In the genomic region with DNA sequence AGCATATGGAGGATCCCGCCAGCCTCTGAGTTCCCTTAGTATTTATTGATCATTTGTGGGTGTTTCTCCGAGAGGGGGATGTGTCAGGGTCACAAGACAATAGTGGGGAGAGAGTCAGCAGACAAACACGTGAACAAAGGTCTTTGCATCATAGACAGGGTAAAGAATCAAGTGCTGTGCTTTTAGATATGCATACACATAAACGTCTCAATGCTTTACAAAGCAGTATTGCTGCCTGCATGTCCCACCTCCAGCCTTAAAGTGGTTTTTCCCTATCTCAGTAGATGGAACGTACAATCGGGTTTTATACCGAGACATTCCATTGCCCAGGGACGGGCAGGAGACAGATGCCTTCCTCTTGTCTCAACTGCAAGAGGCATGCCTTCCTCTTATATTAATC, we compare ENCODE assay signal across 8 cellular contexts. TPM values are rescaled to one million over a fixed set of nuclear protein-coding genes. Genes with fewer than 3 reads are reported as not detected.
DNase-seq lines count a peak whose midpoint lies in the region; ATAC-seq and TF ChIP-seq lines count a peak whose summit lies in the region.
"Not testable (repeated sequence)": the region's sequence is repeated elsewhere in the genome, so short reads cannot be mapped to it uniquely, and the experiment has no call there.

No MANE protein-coding gene starts in this region.

- H3K9me2 ChIP-seq in OCI-LY7 (ENCODE audit: insufficient read depth, low read length) = not testable (repeated sequence)

- not testable (repeated sequence) for H3K36me3 ChIP-seq in DND-41 (ENCODE audit: insufficient read depth, low read length); OCI-LY7 (ENCODE audit: insufficient read depth, low read length); gastroesophageal sphincter; muscle layer of colon (ENCODE audit: insufficient read depth, low read length); vagina

- DNase-seq in DND-41; OCI-LY7 (ENCODE audit: low spot score); activated CD8-positive, alpha-beta T cell treated with anti-CD3 and anti-CD28 coated beads, Interleukin-2, amount 10 ng/mL, durations not matched to agents 7 days and 5 days; MCF 10A (ENCODE audit: unreplicated experiment); skeletal muscle cell (ENCODE audit: low read depth); vagina (ENCODE audit: extremely low spot score in 2 of 2): not testable (repeated sequence)

- H3K36me3 Mint-ChIP-seq in activated CD8-positive, alpha-beta T cell treated with anti-CD3 and anti-CD28 coated beads, Interleukin-2, amount 10 ng/mL, durations not matched to agents 7 days and 5 days (ENCODE audit: low read depth) = peaks cover 43% of the 10 kb centered on the region
- not testable (repeated sequence) for H3K36me3 Mint-ChIP-seq in MCF 10A (ENCODE audit: insufficient read depth, unreplicated experiment)

- H3K27me3 Mint-ChIP-seq in activated CD8-positive, alpha-beta T cell treated with anti-CD3 and anti-CD28 coated beads, Interleukin-2, amount 10 ng/mL, durations not matched to agents 7 days and 5 days (ENCODE audit: low read depth); MCF 10A (ENCODE audit: insufficient read depth, unreplicated experiment): not testable (repeated sequence)

- TF ChIP-seq EP300 in gastroesophageal sphincter (IDR thresholded peaks at IDR 0.05) = not testable (repeated sequence)

- H3K4me2 ChIP-seq in DND-41 (ENCODE audit: insufficient read depth, low read length) (peak overlapping the region; percentile 66), OCI-LY7 (ENCODE audit: low read length) (peak overlapping the region; percentile 98)

- not testable (repeated sequence) for BruUV-seq in OCI-LY7 (replicated peaks; lab: Mats Ljungman, UMichigan)
- BruUV-seq in MCF 10A (replicated peaks; lab: Mats Ljungman, UMichigan) = TSS peak; percentile 47

- peak overlapping the region; percentile 86 for H3K4me3 Mint-ChIP-seq in activated CD8-positive, alpha-beta T cell treated with anti-CD3 and anti-CD28 coated beads, Interleukin-2, amount 10 ng/mL, durations not matched to agents 7 days and 5 days
- H3K4me3 Mint-ChIP-seq in MCF 10A (ENCODE audit: unreplicated experiment) = peak overlapping the region; percentile 83

- not testable (repeated sequence) for ATAC-seq in DND-41 (ENCODE audit: insufficient read depth, low read depth); activated CD8-positive, alpha-beta T cell treated with anti-CD3 and anti-CD28 coated beads, Interleukin-2, amount 10 ng/mL, durations not matched to agents 7 days and 5 days; gastroesophageal sphincter

- intact Hi-C loops in OCI-LY7 (cut with micrococcal nuclease; ENCODE audit: unreplicated experiment) = loop anchor here (10.0 kb wide), 1 partner anchor 644 kb away; no protein-coding TSS in a partner anchor
- intact Hi-C loops in MCF 10A (cut with micrococcal nuclease); vagina (cut with DNase I): not testable (repeated sequence)

- H3K79me2 ChIP-seq in DND-41 (ENCODE audit: insufficient read depth, low read length); OCI-LY7 (ENCODE audit: insufficient read depth, low read depth, low read length): not testable (repeated sequence)

- H3K4me1 Mint-ChIP-seq in activated CD8-positive, alpha-beta T cell treated with anti-CD3 and anti-CD28 coated beads, Interleukin-2, amount 10 ng/mL, durations not matched to agents 7 days and 5 days (ENCODE audit: low read depth) = peaks cover 76% of the 10 kb centered on the region
- H3K4me1 Mint-ChIP-seq in MCF 10A (ENCODE audit: insufficient read depth, unreplicated experiment) = not testable (repeated sequence)

- WGBS in gastroesophageal sphincter (ENCODE audit: low coverage in 1 of 2), 2 donors = 15 to 51% methylated on average over 5 of the region's 8 CpGs

- peak overlapping the region; percentile 62 for H3K9ac ChIP-seq in DND-41 (ENCODE audit: low read depth, low read length)
- H3K9ac ChIP-seq in muscle layer of colon (ENCODE audit: low read length) = peak overlapping the region; percentile 65

- H3K4me3 ChIP-seq in DND-41 (ENCODE audit: low read depth in 1 of 2, low read length in 2 of 2) (peak overlapping the region; percentile 22 to 59; a peak in 3 of 4 replicates), OCI-LY7 (ENCODE audit: low read depth, low read length, poor library complexity, severe bottlenecking) (peak overlapping the region; percentile 70), gastroesophageal sphincter (peak overlapping the region in 1 of 2 donors; percentile 77), muscle layer of colon (ENCODE audit: low read depth in 1 of 2, low read length in 2 of 2) (peak overlapping the region in 1 of 2 donors; percentile 62), skeletal muscle cell (ENCODE audit: low read depth, low read length) (peak overlapping the region; percentile 65), vagina (peak overlapping the region; percentile 62 to 89)

- TF ChIP-seq POLR2A in gastroesophageal sphincter (IDR thresholded peaks at IDR 0.05); vagina (IDR thresholded peaks at IDR 0.05): not testable (repeated sequence)

- peak overlapping the region; percentile 100 for H3K27ac Mint-ChIP-seq in activated CD8-positive, alpha-beta T cell treated with anti-CD3 and anti-CD28 coated beads, Interleukin-2, amount 10 ng/mL, durations not matched to agents 7 days and 5 days
- H3K27ac Mint-ChIP-seq in MCF 10A (ENCODE audit: low read depth, unreplicated experiment) = peak overlapping the region; percentile 94

- POLR2A ChIA-PET in OCI-LY7 (lab: Charles Lee); activated CD8-positive, alpha-beta T cell treated with anti-CD3 and anti-CD28 coated beads, Interleukin-2, amount 10 ng/mL, durations not matched to agents 7 days and 5 days (lab: Charles Lee); MCF 10A (lab: Yijun Ruan, JAX): not testable (repeated sequence)

- not testable (repeated sequence) for H3K9me3 ChIP-seq in DND-41 (ENCODE audit: insufficient read depth, low read length, severe bottlenecking); OCI-LY7 (ENCODE audit: low read length); gastroesophageal sphincter; muscle layer of colon (ENCODE audit: low read length); vagina

- H3K9me3 Mint-ChIP-seq in activated CD8-positive, alpha-beta T cell treated with anti-CD3 and anti-CD28 coated beads, Interleukin-2, amount 10 ng/mL, durations not matched to agents 7 days and 5 days (ENCODE audit: insufficient read depth); MCF 10A (ENCODE audit: unreplicated experiment): not testable (repeated sequence)

- peaks cover 21% of the 10 kb centered on the region for H3K4me1 ChIP-seq in DND-41 (ENCODE audit: insufficient read depth, low read length)
- H3K4me1 ChIP-seq in OCI-LY7 (ENCODE audit: insufficient read depth, low read length, poor library complexity, severe bottlenecking) = peaks cover 39% of the 10 kb centered on the region
- peaks cover 0 to 33% (median 0%) of the 10 kb centered on the region in 3 donors for H3K4me1 ChIP-seq in gastroesophageal sphincter
- not testable (repeated sequence) for H3K4me1 ChIP-seq in muscle layer of colon (ENCODE audit: insufficient read depth, low read length)
- H3K4me1 ChIP-seq in vagina = peaks cover 23% of the 10 kb centered on the region

- CTCF ChIA-PET in OCI-LY7 (lab: Charles Lee; ENCODE audit: unreplicated experiment); activated CD8-positive, alpha-beta T cell treated with anti-CD3 and anti-CD28 coated beads, Interleukin-2, amount 10 ng/mL, durations not matched to agents 7 days and 5 days (lab: Charles Lee); MCF 10A (lab: Yijun Ruan, JAX): not testable (repeated sequence)

- H4K20me1 ChIP-seq in DND-41 (ENCODE audit: insufficient read depth, low read length); OCI-LY7 (ENCODE audit: insufficient read depth, low read length): not testable (repeated sequence)

- H3K27me3 ChIP-seq in DND-41 (ENCODE audit: insufficient read depth, low read length, poor library complexity); gastroesophageal sphincter; muscle layer of colon (ENCODE audit: control insufficient read depth in 1 of 2, insufficient read depth in 2 of 2, low read length in 2 of 2); vagina: not testable (repeated sequence)

- TF ChIP-seq CTCF in DND-41 (IDR thresholded peaks at IDR 0.05; ENCODE audit: borderline replicate concordance, extremely low read depth, low read length, poor library complexity, severe bottlenecking); OCI-LY7 (conservative IDR thresholded peaks at IDR 0.05; ENCODE audit: low read length); MCF 10A (IDR thresholded peaks at IDR 0.05; ENCODE audit: unreplicated experiment); gastroesophageal sphincter (IDR thresholded peaks at IDR 0.05); vagina (IDR thresholded peaks at IDR 0.05): not testable (repeated sequence)

- peak overlapping the region; percentile 70; the same call in 1 of the 2 replicates for H3K27ac ChIP-seq in DND-41 (ENCODE audit: low read length)
- H3K27ac ChIP-seq in OCI-LY7 (ENCODE audit: low read depth, low read length, poor library complexity, severe bottlenecking) = not testable (repeated sequence)
- peak overlapping the region in 3 of 4 donors; percentile 85 to 89 (median 88) for H3K27ac ChIP-seq in gastroesophageal sphincter
- H3K27ac ChIP-seq in muscle layer of colon (ENCODE audit: low read depth, low read length) = peak overlapping the region; percentile 74
- H3K27ac ChIP-seq in vagina = peak overlapping the region; percentile 93

- H2AFZ ChIP-seq in DND-41 (ENCODE audit: low read depth, low read length); OCI-LY7 (ENCODE audit: low read length): not testable (repeated sequence)

RNA-seq across cellular contexts. Expression of a gene that starts 5.0 kb away (rescaled TPM):
- total RNA-seq in OCI-LY7 (2014; rRNA removed; shearing (Covaris generic)) = 24.4 and 24.7 TPM in 2 replicates
- total RNA-seq in OCI-LY7 (2022) = 23.9 and 25.1 TPM in 2 replicates
- 100 to 1,000 TPM; 563 to 584 TPM for total RNA-seq in activated CD8-positive, alpha-beta T cell treated with anti-CD3 and anti-CD28 coated beads, Interleukin-2, amount 10 ng/mL, durations not matched to agents 7 days and 5 days
- 1.8 and 2.4 TPM in 2 replicates for total RNA-seq in MCF 10A (2022)
- total RNA-seq in gastroesophageal sphincter = 10 to 100 TPM; 20.2 to 40.3 (median 31.5) TPM
- 16.7 TPM for total RNA-seq in vagina

RNA-seq across cellular contexts. Expression of a gene that starts 59.2 kb away (rescaled TPM):
- total RNA-seq in OCI-LY7 (2014; rRNA removed; shearing (Covaris generic)) = 7.3 and 10.4 TPM in 2 replicates
- total RNA-seq in OCI-LY7 (2022) = 3.5 and 4.5 TPM in 2 replicates
- total RNA-seq in activated CD8-positive, alpha-beta T cell treated with anti-CD3 and anti-CD28 coated beads, Interleukin-2, amount 10 ng/mL, durations not matched to agents 7 days and 5 days = 10 to 100 TPM; 56.0 to 58.6 TPM
- not detected in 2 replicates for total RNA-seq in MCF 10A (2022)
- 10 to 100 TPM in 2 of 4 donors, 1 to 10 TPM in 2; 7.3 to 16.3 (median 11.2) TPM for total RNA-seq in gastroesophageal sphincter
- 13.5 TPM for total RNA-seq in vagina

Comparison
In these comparisons a context has a peak if more than half of its experiments do, and no peak if none do; other contexts are left out.
1. RNA of a gene that starts 5.0 kb away (total RNA-seq): 563 to 584 TPM in activated CD8-positive, alpha-beta T cell treated with anti-CD3 and anti-CD28 coated beads, Interleukin-2, amount 10 ng/mL, durations not matched to agents 7 days and 5 days; 20.2 to 40.3 TPM in gastroesophageal sphincter, 23.9 to 25.1 TPM in OCI-LY7, 16.7 TPM in vagina (single experiment) and 1.8 to 2.4 TPM in MCF 10A; every median in the first group is over 10 times any median in the second.